In genomic region chr10:4391683-4392082, GRCh38 we compare ENCODE assay signal across 18 cellular contexts.
A peak's percentile ranks its signal among the peaks of the same experiment; 100 is the strongest.
DNase-seq lines count a peak whose midpoint lies in the region; ATAC-seq, FAIRE-seq and TF ChIP-seq lines count a peak whose summit lies in the region.
"Had no signal": no experiment of that assay in that cellular context is flagged by ENCODE, and none has a peak within 500 bp of the region (broad histone marks: within the 10 kb centered on the region; RNA-seq: fewer than 3 reads in every experiment).

No MANE protein-coding gene starts in this region.

- H3K27ac ChIP-seq in heart left ventricle (no peak overlapping the region), Panc1 (ENCODE audit: low read length) (0 out of 2 replicates have a peak overlapping the region, but pooled peaks have one; percentile 12), foreskin keratinocyte (no peak overlapping the region), HepG2 (ENCODE audit: extremely low read length, insufficient read depth, low read length) (no peak overlapping the region)
- H3K27ac ChIP-seq: SK-N-MC, thyroid gland had no signal

- POLR2A ChIA-PET in Panc1 (lab: Charles Lee) (no interaction called here), HepG2 (lab: Yijun Ruan, JAX) (no interaction called here)

- DNase-seq in left ventricle myocardium superior: peak; percentile 21
- no peak for DNase-seq in heart left ventricle
- no peak for DNase-seq in Panc1 (ENCODE audit: low read depth, low spot score)
- DNase-seq in foreskin keratinocyte: no peak
- DNase-seq in germinal center (ENCODE audit: low spot score): no peak
- DNase-seq in HepG2 (ENCODE audit: low spot score): no peak
- DNase-seq in stimulated activated CD4-positive, alpha-beta T cell treated with anti-CD3 and anti-CD28 coated beads, Interleukin-15, amount 100 ng/mL, for 24 hours: no peak
- DNase-seq: activated CD8-positive, alpha-beta memory T cell treated with anti-CD3 and anti-CD28 coated beads for 24 hours; activated gamma-delta T cell treated with Interleukin-2 at 50 U/mL for 16 hours; BE2C; effector CD8-positive, alpha-beta T cell; Karpas-422; left colon; NCI-H2081; thyroid gland had no signal

- ATAC-seq in left ventricle myocardium superior (no peak), heart left ventricle (no peak), Panc1 (no peak), foreskin keratinocyte (no peak), HG02759 (IDR thresholded peaks at IDR 0.05; ENCODE audit: unreplicated experiment) (no peak), HepG2 (no peak)
- ATAC-seq: left colon had no signal

- TF ChIP-seq CTCF in heart left ventricle (IDR thresholded peaks at IDR 0.05) (peak in 1 of 12 donors; percentile 9), Panc1 (IDR thresholded peaks at IDR 0.05) (no peak), foreskin keratinocyte (conservative IDR thresholded peaks at IDR 0.05) (peak; percentile 35), HepG2 (CRISPR knock-in tag; IDR thresholded peaks at IDR 0.05) (no peak)

- TF ChIP-seq POLR2A in heart left ventricle (IDR thresholded peaks at IDR 0.05) (no peak), HepG2 (IDR thresholded peaks at IDR 0.05; ENCODE audit: insufficient read depth in 1 of 2, low read depth in 2 of 2, low read length in 2 of 2) (no peak)

- in situ Hi-C loops in Panc1 (cut with HindIII; ENCODE audit: low pct_unique_long_range_greater_than_20kb, low sequenced_read_pairs): no loop called here
- in situ Hi-C loops in HepG2 (cut with HindIII; ENCODE audit: extremely low pct_ligation_motif_present, low pct_unique_long_range_greater_than_20kb): no loop called here

- intact Hi-C loops in left ventricle myocardium superior (cut with micrococcal nuclease): no loop called here
- intact Hi-C loops in heart left ventricle (cut with DNase I): no loop called here
- intact Hi-C loops in Panc1 (cut with micrococcal nuclease; ENCODE audit: unreplicated experiment): no loop called here
- intact Hi-C loops in HepG2 (cut with micrococcal nuclease; ENCODE audit: unreplicated experiment): no loop called here

- H3K36me3 ChIP-seq in heart left ventricle: no peaks in the 10 kb centered on the region
- H3K36me3 ChIP-seq in Panc1 (ENCODE audit: control insufficient read depth, insufficient read depth, low read length): no peaks in the 10 kb centered on the region
- H3K36me3 ChIP-seq in HepG2 (replicated peaks in 1 of 2; ENCODE audit: control insufficient read depth in 1 of 2, insufficient read depth in 2 of 2, low read length in 2 of 2): no peaks in the 10 kb centered on the region
- H3K36me3 ChIP-seq: BE2C, thyroid gland had no signal

- H2AFZ ChIP-seq in HepG2 (ENCODE audit: low read length): no peak overlapping the region

- no peaks in the 10 kb centered on the region for H3K79me2 ChIP-seq in HepG2 (ENCODE audit: insufficient read depth, low read length)

- CTCF ChIA-PET in Panc1 (lab: Charles Lee): no interaction called here
- CTCF ChIA-PET in HepG2 (lab: Yijun Ruan, JAX; ENCODE audit: low intra/inter-chr PET ratio, low total read pairs): no interaction called here

- H3K4me2 ChIP-seq in HepG2 (ENCODE audit: low read depth, low read length): no peak overlapping the region

- H3K9ac ChIP-seq in HepG2 (ENCODE audit: insufficient read depth, low read depth, low read length): no peak overlapping the region

- TF ChIP-seq RAD21 in HepG2 (CRISPR knock-in tag; IDR thresholded peaks at IDR 0.05): no peak

- WGBS in heart left ventricle, 4 donors: 82 to 93% (median 85%) methylated on average over 3 of the region's 3 CpGs
- WGBS in HepG2 (ENCODE audit: low lambda C conversion rate): 2% methylated on average over 3 of the region's 3 CpGs

- H3K4me3 ChIP-seq in heart left ventricle (no peak overlapping the region), Panc1 (ENCODE audit: low read depth in 2 of 2, low read length in 2 of 2) (no peak overlapping the region), HepG2 (replicated peaks in 1 of 3; ENCODE audit: insufficient read depth in 1 of 3, low read depth in 2 of 3, low read length in 3 of 3) (no peak overlapping the region)
- H3K4me3 ChIP-seq: SK-N-MC, thyroid gland had no signal

- no peaks in the 10 kb centered on the region for H3K9me3 ChIP-seq in heart left ventricle
- H3K9me3 ChIP-seq in Panc1 (ENCODE audit: control insufficient read depth, insufficient read depth, low read depth, low read length): peaks cover 3% of the 10 kb centered on the region; the same call in 1 of the 2 replicates
- H3K9me3 ChIP-seq in HepG2 (ENCODE audit: low read length): no peaks in the 10 kb centered on the region
- H3K9me3 ChIP-seq: BE2C, thyroid gland had no signal

- no peaks in the 10 kb centered on the region for H3K27me3 ChIP-seq in heart left ventricle
- no peaks in the 10 kb centered on the region for H3K27me3 ChIP-seq in Panc1 (ENCODE audit: control insufficient read depth, insufficient read depth, low read length)
- no peaks in the 10 kb centered on the region for H3K27me3 ChIP-seq in foreskin keratinocyte
- H3K27me3 ChIP-seq in HepG2 (ENCODE audit: control insufficient read depth in 1 of 2, insufficient read depth in 2 of 2, low read length in 2 of 2): peaks cover 0 to 6% of the 10 kb centered on the region in 2 experiments; a peak in 2 of 5 replicates
- H3K27me3 ChIP-seq: BE2C, thyroid gland had no signal

- BruUV-seq in Panc1 (replicated peaks; lab: Mats Ljungman, UMichigan): no TSS peak
- BruUV-seq in HepG2 (replicated peaks; lab: Mats Ljungman, UMichigan): no TSS peak

- no peak for TF ChIP-seq EP300 in HepG2 (IDR thresholded peaks at IDR 0.05; ENCODE audit: low read depth in 2 of 2, low read length in 2 of 2)
- TF ChIP-seq EP300 in HepG2 (CRISPR knock-in tag; IDR thresholded peaks at IDR 0.05; ENCODE audit: borderline replicate concordance): no peak

- H3K4me1 ChIP-seq in heart left ventricle (no peaks in the 10 kb centered on the region), Panc1 (ENCODE audit: control insufficient read depth, insufficient read depth, low read length) (no peaks in the 10 kb centered on the region), foreskin keratinocyte (no peaks in the 10 kb centered on the region), HepG2 (ENCODE audit: insufficient read depth, low read length) (no peaks in the 10 kb centered on the region)
- H3K4me1 ChIP-seq: BE2C, thyroid gland had no signal

- H4K20me1 ChIP-seq in HepG2 (ENCODE audit: insufficient read depth, low read length): no peaks in the 10 kb centered on the region

- no peak for FAIRE-seq in HepG2 (lab: Jason Lieb, UNC)
- FAIRE-seq: GM18507 had no signal

TF ChIP-seq in HepG2, 621 proteins besides CTCF, POLR2A, EP300 and RAD21 (continues in another document):
- TF ChIP-seq ZNF619 (CRISPR knock-in tag; IDR thresholded peaks at IDR 0.05) (no peak), NPAS2 (CRISPR knock-in tag; IDR thresholded peaks at IDR 0.05; ENCODE audit: borderline replicate concordance) (no peak), HOXD1 (CRISPR knock-in tag; IDR thresholded peaks at IDR 0.05) (no peak), PREB (CRISPR knock-in tag; IDR thresholded peaks at IDR 0.05) (no peak), ZFP82 (CRISPR knock-in tag; IDR thresholded peaks at IDR 0.05; ENCODE audit: borderline replicate concordance) (no peak), MAFG (CRISPR knock-in tag; IDR thresholded peaks at IDR 0.05) (no peak), SIN3A (IDR thresholded peaks at IDR 0.05; ENCODE audit: borderline replicate concordance, low read depth, low read length) (no peak), ZEB1 (IDR thresholded peaks at IDR 0.05; ENCODE audit: insufficient replicate concordance, low read depth) (no peak), SMC3 (IDR thresholded peaks at IDR 0.05; ENCODE audit: low read length) (no peak), AKAP8 (CRISPR knock-in tag; IDR thresholded peaks at IDR 0.05) (no peak), MLLT10 (CRISPR knock-in tag; IDR thresholded peaks at IDR 0.05) (no peak), SKIL (CRISPR knock-in tag; IDR thresholded peaks at IDR 0.05; ENCODE audit: borderline replicate concordance) (no peak), ZNF839 (CRISPR knock-in tag; IDR thresholded peaks at IDR 0.05; ENCODE audit: borderline replicate concordance) (no peak)
- TF ChIP-seq, protein P1, sequence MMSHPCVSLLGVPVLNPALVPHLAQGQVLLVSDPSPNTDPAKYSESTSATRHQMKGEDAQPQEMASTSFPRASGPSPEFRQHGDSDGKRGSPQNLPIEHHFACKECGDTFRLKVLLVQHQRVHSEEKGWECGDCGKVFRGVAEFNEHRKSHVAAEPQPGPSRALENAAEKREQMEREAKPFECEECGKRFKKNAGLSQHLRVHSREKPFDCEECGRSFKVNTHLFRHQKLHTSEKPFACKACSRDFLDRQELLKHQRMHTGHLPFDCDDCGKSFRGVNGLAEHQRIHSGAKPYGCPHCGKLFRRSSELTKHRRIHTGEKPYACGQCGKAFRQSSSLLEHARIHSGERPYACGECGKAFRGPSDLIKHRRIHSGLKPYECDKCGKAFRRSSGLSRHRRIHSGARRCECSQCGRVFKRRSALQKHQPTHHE (CRISPR knock-in tag; IDR thresholded peaks at IDR 0.05; ENCODE audit: borderline replicate concordance): no peak
- TF ChIP-seq, protein P2, sequence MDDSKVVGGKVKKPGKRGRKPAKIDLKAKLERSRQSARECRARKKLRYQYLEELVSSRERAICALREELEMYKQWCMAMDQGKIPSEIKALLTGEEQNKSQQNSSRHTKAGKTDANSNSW (CRISPR knock-in tag; IDR thresholded peaks at IDR 0.05; ENCODE audit: borderline replicate concordance): no peak
